In the genomic region with DNA sequence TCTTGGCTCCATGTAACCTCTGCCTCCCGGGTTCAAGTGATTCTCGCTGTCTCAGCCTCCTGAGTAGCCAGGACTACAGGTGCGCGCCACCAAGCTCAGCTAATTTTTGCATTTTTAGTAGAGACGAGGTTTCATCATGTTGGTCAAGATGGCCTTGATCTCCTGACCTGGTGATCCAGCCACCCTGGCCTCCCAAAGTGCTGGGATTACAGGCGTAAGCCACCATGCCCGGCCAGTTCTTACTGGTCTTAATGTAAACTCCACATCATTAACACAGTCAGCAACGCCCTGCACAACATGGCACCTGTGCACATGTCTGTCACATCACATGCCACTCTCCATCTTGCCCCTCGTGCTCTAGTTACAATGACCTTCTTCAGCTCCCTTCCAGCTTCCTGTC, we compare ENCODE assay signal across 2 cellular contexts.
A peak's percentile ranks its signal among the peaks of the same experiment; 100 is the strongest.
TF ChIP-seq lines count a peak whose summit lies in the region.

No MANE protein-coding gene starts in this region.

TF ChIP-seq in WTC11, 78 proteins besides CTCF, POLR2A, EP300 and RAD21:
- TF ChIP-seq, protein P1, sequence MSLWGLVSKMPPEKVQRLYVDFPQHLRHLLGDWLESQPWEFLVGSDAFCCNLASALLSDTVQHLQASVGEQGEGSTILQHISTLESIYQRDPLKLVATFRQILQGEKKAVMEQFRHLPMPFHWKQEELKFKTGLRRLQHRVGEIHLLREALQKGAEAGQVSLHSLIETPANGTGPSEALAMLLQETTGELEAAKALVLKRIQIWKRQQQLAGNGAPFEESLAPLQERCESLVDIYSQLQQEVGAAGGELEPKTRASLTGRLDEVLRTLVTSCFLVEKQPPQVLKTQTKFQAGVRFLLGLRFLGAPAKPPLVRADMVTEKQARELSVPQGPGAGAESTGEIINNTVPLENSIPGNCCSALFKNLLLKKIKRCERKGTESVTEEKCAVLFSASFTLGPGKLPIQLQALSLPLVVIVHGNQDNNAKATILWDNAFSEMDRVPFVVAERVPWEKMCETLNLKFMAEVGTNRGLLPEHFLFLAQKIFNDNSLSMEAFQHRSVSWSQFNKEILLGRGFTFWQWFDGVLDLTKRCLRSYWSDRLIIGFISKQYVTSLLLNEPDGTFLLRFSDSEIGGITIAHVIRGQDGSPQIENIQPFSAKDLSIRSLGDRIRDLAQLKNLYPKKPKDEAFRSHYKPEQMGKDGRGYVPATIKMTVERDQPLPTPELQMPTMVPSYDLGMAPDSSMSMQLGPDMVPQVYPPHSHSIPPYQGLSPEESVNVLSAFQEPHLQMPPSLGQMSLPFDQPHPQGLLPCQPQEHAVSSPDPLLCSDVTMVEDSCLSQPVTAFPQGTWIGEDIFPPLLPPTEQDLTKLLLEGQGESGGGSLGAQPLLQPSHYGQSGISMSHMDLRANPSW (CRISPR knock-in tag; conservative IDR thresholded peaks at IDR 0.05; ENCODE audit: low read depth) = no peak
- TF ChIP-seq, protein P2, sequence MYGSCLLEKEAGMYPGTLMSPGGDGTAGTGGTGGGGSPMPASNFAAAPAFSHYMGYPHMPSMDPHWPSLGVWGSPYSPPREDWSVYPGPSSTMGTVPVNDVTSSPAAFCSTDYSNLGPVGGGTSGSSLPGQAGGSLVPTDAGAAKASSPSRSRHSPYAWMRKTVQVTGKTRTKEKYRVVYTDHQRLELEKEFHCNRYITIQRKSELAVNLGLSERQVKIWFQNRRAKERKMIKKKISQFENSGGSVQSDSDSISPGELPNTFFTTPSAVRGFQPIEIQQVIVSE (CRISPR knock-in tag; IDR thresholded peaks at IDR 0.05; ENCODE audit: borderline replicate concordance) = no peak
- TF ChIP-seq ESRRA (CRISPR knock-in tag; IDR thresholded peaks at IDR 0.05; ENCODE audit: borderline replicate concordance) = no peak
- TF ChIP-seq, protein P3, sequence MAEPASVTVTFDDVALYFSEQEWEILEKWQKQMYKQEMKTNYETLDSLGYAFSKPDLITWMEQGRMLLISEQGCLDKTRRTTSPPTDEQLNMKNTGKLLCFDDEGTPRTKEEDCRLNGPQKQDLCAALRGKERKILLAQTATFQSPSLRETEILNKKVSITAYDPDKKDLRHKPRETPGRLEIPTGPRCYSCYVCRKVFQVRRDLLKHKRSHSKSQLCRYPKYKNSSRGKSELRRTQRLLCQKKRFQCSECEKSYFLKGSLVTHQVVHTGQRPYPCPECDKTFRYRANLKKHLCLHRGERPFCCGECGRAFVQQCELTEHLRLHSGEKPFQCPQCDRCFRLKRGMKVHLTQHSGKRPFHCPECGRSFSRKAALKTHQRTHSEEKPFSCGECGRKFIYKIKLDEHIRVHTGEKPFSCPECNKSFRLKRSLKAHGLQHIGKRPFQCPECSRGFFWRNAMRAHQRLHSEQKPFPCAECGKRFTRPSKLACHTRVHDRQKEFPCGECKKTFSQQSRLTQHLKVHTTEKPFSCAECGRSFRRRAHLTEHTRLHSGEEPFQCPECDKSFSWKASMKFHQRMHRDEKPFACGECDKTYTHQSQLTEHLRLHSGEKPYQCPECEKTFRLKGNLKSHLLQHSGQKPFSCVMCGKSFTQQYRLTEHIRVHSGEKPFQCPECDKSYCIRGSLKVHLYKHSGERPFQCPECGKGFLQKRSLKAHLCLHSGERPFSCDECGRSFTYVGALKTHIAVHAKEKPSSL (CRISPR knock-in tag; conservative IDR thresholded peaks at IDR 0.05) = no peak
- no peak for TF ChIP-seq TP53 (CRISPR knock-in tag; IDR thresholded peaks at IDR 0.05)
- TF ChIP-seq OVOL2 (CRISPR knock-in tag; IDR thresholded peaks at IDR 0.05; ENCODE audit: borderline replicate concordance) = no peak
- TF ChIP-seq GABPB1 (CRISPR knock-in tag; IDR thresholded peaks at IDR 0.05) = 0 out of 2 replicates have a peak, but pooled peaks have one; percentile 28
- no peak for TF ChIP-seq ZNF396 (CRISPR knock-in tag; IDR thresholded peaks at IDR 0.05; ENCODE audit: borderline replicate concordance)
- TF ChIP-seq ZBTB21 (CRISPR knock-in tag; IDR thresholded peaks at IDR 0.05; ENCODE audit: borderline replicate concordance) = no peak

TF ChIP-seq in H1, 55 proteins besides CTCF, POLR2A, EP300 and RAD21:
- no peak for TF ChIP-seq CBX8 (IDR thresholded peaks at IDR 0.05; ENCODE audit: borderline replicate concordance, low read depth, low read length)
- TF ChIP-seq, protein P4, sequence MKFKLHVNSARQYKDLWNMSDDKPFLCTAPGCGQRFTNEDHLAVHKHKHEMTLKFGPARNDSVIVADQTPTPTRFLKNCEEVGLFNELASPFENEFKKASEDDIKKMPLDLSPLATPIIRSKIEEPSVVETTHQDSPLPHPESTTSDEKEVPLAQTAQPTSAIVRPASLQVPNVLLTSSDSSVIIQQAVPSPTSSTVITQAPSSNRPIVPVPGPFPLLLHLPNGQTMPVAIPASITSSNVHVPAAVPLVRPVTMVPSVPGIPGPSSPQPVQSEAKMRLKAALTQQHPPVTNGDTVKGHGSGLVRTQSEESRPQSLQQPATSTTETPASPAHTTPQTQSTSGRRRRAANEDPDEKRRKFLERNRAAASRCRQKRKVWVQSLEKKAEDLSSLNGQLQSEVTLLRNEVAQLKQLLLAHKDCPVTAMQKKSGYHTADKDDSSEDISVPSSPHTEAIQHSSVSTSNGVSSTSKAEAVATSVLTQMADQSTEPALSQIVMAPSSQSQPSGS (IDR thresholded peaks at IDR 0.05; ENCODE audit: low read length) = no peak
- no peak for TF ChIP-seq YY1 (IDR thresholded peaks at IDR 0.05; ENCODE audit: low read depth, low read length)
- TF ChIP-seq PHF8 (conservative IDR thresholded peaks at IDR 0.05; ENCODE audit: low read depth, low read length) = no peak
- no peak for TF ChIP-seq SIN3A (conservative IDR thresholded peaks at IDR 0.05 in 1 of 2, IDR thresholded peaks at IDR 0.05 in 1 of 2; ENCODE audit: low read depth in 1 of 2, low read length in 2 of 2)
- no peak for TF ChIP-seq GABPA (IDR thresholded peaks at IDR 0.05; ENCODE audit: borderline replicate concordance, insufficient read depth, low read length)
- no peak for TF ChIP-seq POLR2AphosphoS5 (IDR thresholded peaks at IDR 0.05; ENCODE audit: low read depth, low read length)
- TF ChIP-seq TEAD4 (IDR thresholded peaks at IDR 0.05; ENCODE audit: low read depth, low read length) = no peak
- TF ChIP-seq EGR1 (IDR thresholded peaks at IDR 0.05; ENCODE audit: borderline replicate concordance, low read depth, low read length) = no peak
- TF ChIP-seq GTF2F1 (IDR thresholded peaks at IDR 0.05; ENCODE audit: borderline replicate concordance, low read depth, low read length) = no peak
- no peak for TF ChIP-seq ASH2L (IDR thresholded peaks at IDR 0.05; ENCODE audit: low read length)
- no peak for TF ChIP-seq SIX5 (IDR thresholded peaks at IDR 0.05; ENCODE audit: low read depth, low read length)
TF ChIP-seq in H1: peak in this region for 0.
